ENCODE assay signal across 14 cellular contexts in genomic region chr2:100767224-100767653, GRCh38. TPM values are rescaled to one million over a fixed set of nuclear protein-coding genes. Genes with fewer than 3 reads are reported as not detected.
DNase-seq lines count a peak whose midpoint lies in the region; ATAC-seq and TF ChIP-seq lines count a peak whose summit lies in the region.
"Had no signal": no experiment of that assay in that cellular context is flagged by ENCODE, and none has a peak within 500 bp of the region (broad histone marks: within the 10 kb centered on the region; RNA-seq: fewer than 3 reads in every experiment).

No MANE protein-coding gene starts in this region.

- H3K23ac ChIP-seq in IMR-90 (ENCODE audit: low read depth, low read length) = peak overlapping the region; percentile 55; the same call in 1 of the 2 replicates

- H4K8ac ChIP-seq in IMR-90 (ENCODE audit: low read depth in 2 of 2, low read length in 2 of 2) = no peak overlapping the region

- POLR2A ChIA-PET in A673 (lab: Charles Lee; ENCODE audit: low non-redundant PET) = interaction anchor here (0.6 kb wide), 1 partner anchor 18 kb away, joined by 3 read pairs; no protein-coding TSS in a partner anchor
- POLR2A ChIA-PET in IMR-90 (lab: Charles Lee; ENCODE audit: unreplicated experiment) = no interaction called here

- H2BK15ac ChIP-seq in IMR-90 (ENCODE audit: low read depth, low read length) = 0 out of 3 replicates have a peak overlapping the region, but pooled peaks have one; percentile 9

- TF ChIP-seq POLR2A in IMR-90 (IDR thresholded peaks at IDR 0.05; ENCODE audit: low read depth, low read length) = no peak
- no peak for TF ChIP-seq POLR2A in gastroesophageal sphincter (IDR thresholded peaks at IDR 0.05)
- TF ChIP-seq POLR2A in gastrocnemius medialis (IDR thresholded peaks at IDR 0.05) = no peak

- peak; percentile 86 for ATAC-seq in IMR-90 (ENCODE audit: low read depth)
- ATAC-seq in gastroesophageal sphincter = no peak
- ATAC-seq in GM21528 (IDR thresholded peaks at IDR 0.05; ENCODE audit: low FRiP score, unreplicated experiment) = no peak
- ATAC-seq in gastrocnemius medialis = no peak

- peak overlapping the region; percentile 36; the same call in 1 of the 2 replicates for H3K4me2 ChIP-seq in IMR-90 (ENCODE audit: low read depth, low read length)

- no peak overlapping the region for H4K91ac ChIP-seq in IMR-90 (ENCODE audit: insufficient read depth, low read depth, low read length)

- no peak for TF ChIP-seq EP300 in gastroesophageal sphincter (IDR thresholded peaks at IDR 0.05)

- CTCF ChIA-PET in A673 (lab: Charles Lee) (no interaction called here), IMR-90 (lab: Yijun Ruan, JAX) (interaction anchor here (0.9 to 1.5 kb wide), 5 partner anchors 10 to 34 kb away, joined by 3 to 6 read pairs (median 3); no protein-coding TSS in a partner anchor)

- no peak overlapping the region for H2AK5ac ChIP-seq in IMR-90 (ENCODE audit: low read depth, low read length)

- H2BK120ac ChIP-seq in IMR-90 (ENCODE audit: low read depth, low read length) = peak overlapping the region; percentile 59; the same call in 1 of the 2 replicates

- no peak overlapping the region for H4K5ac ChIP-seq in IMR-90 (ENCODE audit: low read depth, low read length)

- H3K9me3 ChIP-seq in A673 (ENCODE audit: low read depth, low read length, poor library complexity, severe bottlenecking) (no peaks in the 10 kb centered on the region), IMR-90 (ENCODE audit: control insufficient read depth, insufficient read depth, low read length) (no peaks in the 10 kb centered on the region), gastroesophageal sphincter (no peaks in the 10 kb centered on the region), gastrocnemius medialis (no peaks in the 10 kb centered on the region)
- H3K9me3 ChIP-seq: psoas muscle, suprapubic skin had no signal

- no peak overlapping the region for H3K9ac ChIP-seq in IMR-90 (ENCODE audit: low read depth, low read length)

- WGBS in IMR-90 (ENCODE audit: extremely low coverage in 2 of 2, insufficient read length in 1 of 2), 2 experiments = no CpG with 5 or more reads among the region's 1 CpG
- WGBS in gastroesophageal sphincter (ENCODE audit: low coverage in 1 of 2), 2 donors = 0% methylated on average over 1 of the region's 1 CpG; no CpG with 5 or more reads in 1 of the 2 donors

- H4K20me1 ChIP-seq in IMR-90 (ENCODE audit: insufficient read depth, low read length) = no peaks in the 10 kb centered on the region

- no peak overlapping the region for H2AK9ac ChIP-seq in IMR-90 (replicated peaks; ENCODE audit: low read depth, low read length, poor library complexity)

- H2BK5ac ChIP-seq in IMR-90 (ENCODE audit: low read depth, low read length, poor library complexity, severe bottlenecking) = peak overlapping the region; percentile 25

- H3K14ac ChIP-seq in IMR-90 (replicated peaks; ENCODE audit: low read depth, low read length) = peak overlapping the region; percentile 66

- peak overlapping the region; percentile 33; the same call in 1 of the 2 replicates for H3K18ac ChIP-seq in IMR-90 (ENCODE audit: low read depth, low read length)

- H3K27ac ChIP-seq in A673 (ENCODE audit: low read depth, low read length, poor library complexity, severe bottlenecking) = no peak overlapping the region
- no peak overlapping the region for H3K27ac ChIP-seq in IMR-90 (ENCODE audit: insufficient read depth, low read length)
- H3K27ac ChIP-seq in gastroesophageal sphincter = peak overlapping the region in 3 of 4 donors; percentile 30 to 57 (median 53)
- H3K27ac ChIP-seq in gastrocnemius medialis = no peak overlapping the region
- H3K27ac ChIP-seq: coronary artery, psoas muscle, suprapubic skin had no signal

- dilution Hi-C loops in IMR-90 (cut with HindIII; ENCODE audit: low sequenced_read_pairs, unreplicated experiment) = no loop called here

- H3K79me1 ChIP-seq in IMR-90 (ENCODE audit: low read depth in 1 of 2, low read length in 2 of 2) = no peaks in the 10 kb centered on the region

- H3K4me1 ChIP-seq in A673 (ENCODE audit: insufficient read depth, low read length, poor library complexity, severe bottlenecking) (peaks cover 19% of the 10 kb centered on the region), IMR-90 (ENCODE audit: control insufficient read depth, insufficient read depth, low read length) (peaks cover 15% of the 10 kb centered on the region), gastroesophageal sphincter (peaks cover 0 to 25% (median 17%) of the 10 kb centered on the region in 3 donors), gastrocnemius medialis (no peaks in the 10 kb centered on the region)
- H3K4me1 ChIP-seq: psoas muscle had no signal

- no peak overlapping the region for H2AFZ ChIP-seq in IMR-90 (replicated peaks; ENCODE audit: low read length, poor library complexity)

- no peak overlapping the region for H3K56ac ChIP-seq in IMR-90 (ENCODE audit: extremely low read depth, insufficient read depth, low read length)

- no peak for TF ChIP-seq CTCF in A673 (conservative IDR thresholded peaks at IDR 0.05; ENCODE audit: low read depth, low read length)
- TF ChIP-seq CTCF in IMR-90 (conservative IDR thresholded peaks at IDR 0.05; ENCODE audit: low read depth, low read length) = no peak
- no peak for TF ChIP-seq CTCF in astrocyte of the spinal cord (IDR thresholded peaks at IDR 0.05; ENCODE audit: low read depth, low read length)
- TF ChIP-seq CTCF in gastroesophageal sphincter (IDR thresholded peaks at IDR 0.05) = no peak
- TF ChIP-seq CTCF in gastrocnemius medialis (IDR thresholded peaks at IDR 0.05 in 4 of 5, conservative IDR thresholded peaks at IDR 0.05 in 1 of 5) = no peak

- no peaks in the 10 kb centered on the region for H3K27me3 ChIP-seq in A673 (replicated peaks; ENCODE audit: insufficient read depth, low read depth, low read length, poor library complexity)
- H3K27me3 ChIP-seq in IMR-90 (ENCODE audit: control insufficient read depth, insufficient read depth, low read length) = no peaks in the 10 kb centered on the region
- no peaks in the 10 kb centered on the region for H3K27me3 ChIP-seq in gastroesophageal sphincter
- H3K27me3 ChIP-seq in gastrocnemius medialis = no peaks in the 10 kb centered on the region
- H3K27me3 ChIP-seq: suprapubic skin had no signal

- in situ Hi-C loops in IMR-90 (cut with MboI; ENCODE audit: low sequenced_read_pairs) = no loop called here
- in situ Hi-C loops in astrocyte of the spinal cord (cut with HindIII; ENCODE audit: low sequenced_read_pairs) = no loop called here
- in situ Hi-C loops in gastrocnemius medialis (cut with MboI; ENCODE audit: low sequenced_read_pairs in 4 of 4) = no loop called here

- no peak overlapping the region; the same call in 1 of the 2 replicates for H3K4ac ChIP-seq in IMR-90 (ENCODE audit: low read depth, low read length)

- intact Hi-C loops in A673 (cut with micrococcal nuclease; ENCODE audit: unreplicated experiment) (no loop called here), IMR-90 (cut with micrococcal nuclease) (no loop called here), gastrocnemius medialis (cut with DNase I; ENCODE audit: low total_unique reads) (no loop called here)

- no peak for TF ChIP-seq RAD21 in IMR-90 (IDR thresholded peaks at IDR 0.05; ENCODE audit: low read length)

- peaks cover 15% of the 10 kb centered on the region for H3K9me1 ChIP-seq in IMR-90 (ENCODE audit: insufficient read depth, low read length)

- no peaks in the 10 kb centered on the region for H3K36me3 ChIP-seq in A673 (ENCODE audit: insufficient read depth, low read length, poor library complexity, severe bottlenecking)
- H3K36me3 ChIP-seq in IMR-90 (ENCODE audit: control insufficient read depth, insufficient read depth, low read length) = no peaks in the 10 kb centered on the region
- no peaks in the 10 kb centered on the region for H3K36me3 ChIP-seq in gastroesophageal sphincter
- H3K36me3 ChIP-seq in gastrocnemius medialis = no peaks in the 10 kb centered on the region
- H3K36me3 ChIP-seq: suprapubic skin had no signal

- H2BK20ac ChIP-seq in IMR-90 (ENCODE audit: low read depth, low read length) = peak overlapping the region; percentile 35; the same call in 1 of the 2 replicates

- H3K4me3 ChIP-seq in A673 (ENCODE audit: low read depth, low read length, poor library complexity, severe bottlenecking) = no peak overlapping the region
- no peak overlapping the region for H3K4me3 ChIP-seq in IMR-90 (ENCODE audit: insufficient read depth, low read depth, low read length)
- no peak overlapping the region for H3K4me3 ChIP-seq in astrocyte of the spinal cord (ENCODE audit: low read depth, low read length)
- H3K4me3 ChIP-seq in gastroesophageal sphincter = no peak overlapping the region
- H3K4me3 ChIP-seq in gastrocnemius medialis = no peak overlapping the region
- H3K4me3 ChIP-seq: coronary artery, psoas muscle, suprapubic skin had no signal

- BruUV-seq in A673 (replicated peaks; lab: Mats Ljungman, UMichigan) = no TSS peak
- BruUV-seq in IMR-90 (replicated peaks; lab: Mats Ljungman, UMichigan) = no TSS peak

- DNase-seq in A673 (ENCODE audit: low spot score) (peak; percentile 83), IMR-90 (peak; percentile 78), astrocyte of the spinal cord (ENCODE audit: low read depth, low spot score) (peak; percentile 63), hypothalamus (lab: John Stamatoyannopoulos, UW) (no peak), gastrocnemius medialis (no peak)
- no peak for DNase-seq in activated naive CD4-positive, alpha-beta T cell treated with anti-CD3 and anti-CD28 coated beads, Interleukin-2, amount 50 U/mL, for 16 hours
- DNase-seq: ACHN; activated CD4-positive, alpha-beta T cell treated with anti-CD3 and anti-CD28 coated beads, Interleukin-2, amount 50 U/mL, for 1 hour; NCI-H1417 treated with DMSO at 0.1 percent for 48 hours; psoas muscle had no signal

TF ChIP-seq in IMR-90, 13 proteins besides CTCF, POLR2A, EP300 and RAD21:
- TF ChIP-seq BHLHE40 (IDR thresholded peaks at IDR 0.05; ENCODE audit: low read depth, low read length) (peak; percentile 40), FOS (IDR thresholded peaks at IDR 0.05; ENCODE audit: low read depth, low read length) (peak; percentile 28; the same call in 1 of the 2 replicates), SMC3 (IDR thresholded peaks at IDR 0.05; ENCODE audit: low read depth, low read length) (no peak)

RNA-seq across cellular contexts. Expression of gene NPAS2, which starts 52.7 kb away (rescaled TPM):
- total RNA-seq in A673 (2021) (9.4 and 10.8 TPM in 2 replicates), IMR-90 (2012; rRNA removed) (5.2 and 5.6 TPM in 2 replicates), gastroesophageal sphincter (10 to 100 TPM; 11.8 to 46.5 (median 21.7) TPM), gastrocnemius medialis (10 to 100 TPM; 11.4 to 48.2 (median 36.6) TPM)
- polyA plus RNA-seq in IMR-90 (2012; rRNA removed) = 14.8 and 16.0 TPM in 2 replicates
- polyA plus RNA-seq in IMR-90 (2012; cell fraction: cytosol; rRNA removed) = 12.8 and 30.1 TPM in 2 replicates
- polyA plus RNA-seq in IMR-90 (2012; cell fraction: nucleus; rRNA removed; ENCODE audit: low replicate concordance) = 40.4 and 69.1 TPM in 2 replicates

Comparison
In these comparisons a context has a peak if more than half of its experiments do, and no peak if none do; other contexts are left out.
1. DNase-seq: peak in A673 (single experiment), IMR-90 (single experiment) and astrocyte of the spinal cord (single experiment); none in hypothalamus (0 of 51), activated naive CD4-positive, alpha-beta T cell treated with anti-CD3 and anti-CD28 coated beads, Interleukin-2, amount 50 U/mL, for 16 hours (single experiment) and gastrocnemius medialis (0 of 2).
2. H3K27ac ChIP-seq: peak in gastroesophageal sphincter (3 of 4); none in A673 (single experiment), IMR-90 (single experiment) and gastrocnemius medialis (0 of 4).